Comparison of ENCODE assay signal across 16 cellular contexts in the genomic region with DNA sequence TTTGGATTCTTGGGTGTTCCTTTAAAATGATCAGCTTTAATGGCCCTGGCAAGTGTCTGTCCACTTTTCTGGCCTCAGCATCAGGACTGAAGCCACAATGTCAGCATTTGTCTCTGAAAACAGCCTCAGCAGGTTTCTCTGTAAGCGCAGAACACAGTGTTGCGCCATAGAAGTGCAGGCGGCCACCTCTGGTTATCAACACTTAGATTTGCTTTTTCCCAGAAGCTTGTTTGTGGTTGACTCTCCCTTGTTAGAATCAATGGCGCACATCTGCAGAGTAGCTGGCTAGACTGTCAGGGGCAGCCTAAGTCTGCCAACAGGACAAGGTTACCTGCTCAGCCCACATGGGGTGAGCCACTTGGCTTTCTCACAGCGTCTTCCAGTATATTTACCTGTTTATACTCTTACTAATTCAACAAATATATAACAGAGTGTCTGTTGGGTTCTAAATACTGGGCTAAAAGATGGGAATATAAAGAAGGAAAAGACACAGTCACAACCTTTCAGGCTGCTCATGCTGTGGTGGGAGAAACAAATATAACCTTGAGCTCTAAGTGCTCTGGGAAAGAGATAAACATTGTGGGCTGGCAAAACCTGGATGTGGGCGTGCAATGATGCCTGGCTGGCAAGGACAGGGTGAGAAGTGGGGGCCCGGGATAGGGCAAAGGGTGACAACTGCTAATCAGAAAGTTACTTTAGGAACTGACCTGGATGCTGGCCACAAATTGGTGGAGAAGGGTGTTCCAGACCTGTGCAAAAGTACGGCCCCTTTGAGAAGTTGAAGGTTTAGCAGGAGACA.
DNase-seq lines count a peak whose midpoint lies in the region; ATAC-seq, FAIRE-seq and TF ChIP-seq lines count a peak whose summit lies in the region.
"Had no signal": no experiment of that assay in that cellular context is flagged by ENCODE, and none has a peak within 500 bp of the region (broad histone marks: within the 10 kb centered on the region; RNA-seq: fewer than 3 reads in every experiment).

No MANE protein-coding gene starts in this region.

- H3K27me3 ChIP-seq in right atrium auricular region (no peaks in the 10 kb centered on the region), pancreas (no peaks in the 10 kb centered on the region)
- H3K27me3 ChIP-seq: BLaER1 treated with 17β-estradiol and CSF1 and Interleukin-3, amounts not matched to agents 10 nM and 100 nM had no signal

- H3K36me3 ChIP-seq in right atrium auricular region = no peaks in the 10 kb centered on the region
- no peaks in the 10 kb centered on the region for H3K36me3 ChIP-seq in pancreas
- H3K36me3 ChIP-seq: BLaER1 treated with 17β-estradiol and CSF1 and Interleukin-3, amounts not matched to agents 10 nM and 100 nM had no signal

- H3K27ac ChIP-seq in right atrium auricular region (no peak overlapping the region), pancreas (peak overlapping the region in 3 of 4 donors; percentile 6 to 75 (median 56))
- H3K27ac ChIP-seq: BLaER1 treated with 17β-estradiol and CSF1 and Interleukin-3, amounts not matched to agents 10 nM and 100 nM had no signal

- H3K4me3 ChIP-seq in right atrium auricular region (no peak overlapping the region), pancreas (no peak overlapping the region)
- H3K4me3 ChIP-seq: BLaER1 treated with 17β-estradiol and CSF1 and Interleukin-3, amounts not matched to agents 10 nM and 100 nM had no signal

- H3K9me3 ChIP-seq in right atrium auricular region (no peaks in the 10 kb centered on the region), pancreas (no peaks in the 10 kb centered on the region)
- H3K9me3 ChIP-seq: BLaER1 treated with 17β-estradiol and CSF1 and Interleukin-3, amounts not matched to agents 10 nM and 100 nM had no signal

- intact Hi-C loops in left ventricle myocardium superior (cut with micrococcal nuclease) (no loop called here), pancreas (cut with DNase I) (no loop called here), sciatic nerve (cut with DNase I) (no loop called here), head of caudate nucleus (cut with DNase I) (no loop called here)

- DNase-seq in left ventricle myocardium superior = no peak
- no peak for DNase-seq in right atrium auricular region (ENCODE audit: low spot score)
- DNase-seq in islet precursor cell = peak; percentile 77
- peak in 4 of 6 donors; percentile 59 to 76 (median 63) for DNase-seq in pancreas
- no peak for DNase-seq in effector CD4-positive, alpha-beta T cell
- no peak for DNase-seq in sciatic nerve (ENCODE audit: low spot score)
- no peak for DNase-seq in head of caudate nucleus
- DNase-seq: ACHN; CD4-positive, CD25-positive, alpha-beta regulatory T cell; DMS53; GF-D8; GOT3; H9 had no signal

- H3K4me1 ChIP-seq in right atrium auricular region = no peaks in the 10 kb centered on the region
- peaks cover 0 to 10% (median 6%) of the 10 kb centered on the region in 3 donors for H3K4me1 ChIP-seq in pancreas

- ATAC-seq in left ventricle myocardium superior = peak; percentile 77
- ATAC-seq in pancreas = peak; percentile 85 to 93 (median 88)
- no peak for ATAC-seq in sciatic nerve
- ATAC-seq in GM19395 (IDR thresholded peaks at IDR 0.05; ENCODE audit: unreplicated experiment) = no peak

- TF ChIP-seq CTCF in right atrium auricular region (IDR thresholded peaks at IDR 0.05) (no peak), pancreas (IDR thresholded peaks at IDR 0.05) (no peak)

- FAIRE-seq in pancreas (lab: Jason Lieb, UNC) = no peak
- FAIRE-seq: HTR-8/SVneo had no signal

- 31 to 38% methylated on average over 8 of the region's 8 CpGs for WGBS in pancreas, 2 donors

Comparison
In these comparisons a context has a peak if more than half of its experiments do, and no peak if none do; other contexts are left out.
1. ATAC-seq: peak in left ventricle myocardium superior (single experiment) and pancreas (4 of 4); none in sciatic nerve (single experiment) and GM19395 (single experiment).
2. DNase-seq: peak in islet precursor cell (single experiment) and pancreas (4 of 6); none in left ventricle myocardium superior (single experiment), right atrium auricular region (single experiment), effector CD4-positive, alpha-beta T cell (single experiment), sciatic nerve (single experiment) and head of caudate nucleus (0 of 42).
3. H3K27ac ChIP-seq: peak in pancreas (3 of 4); none in right atrium auricular region (0 of 2).